14 cellular contexts compared by ENCODE assay signal in the genomic region with DNA sequence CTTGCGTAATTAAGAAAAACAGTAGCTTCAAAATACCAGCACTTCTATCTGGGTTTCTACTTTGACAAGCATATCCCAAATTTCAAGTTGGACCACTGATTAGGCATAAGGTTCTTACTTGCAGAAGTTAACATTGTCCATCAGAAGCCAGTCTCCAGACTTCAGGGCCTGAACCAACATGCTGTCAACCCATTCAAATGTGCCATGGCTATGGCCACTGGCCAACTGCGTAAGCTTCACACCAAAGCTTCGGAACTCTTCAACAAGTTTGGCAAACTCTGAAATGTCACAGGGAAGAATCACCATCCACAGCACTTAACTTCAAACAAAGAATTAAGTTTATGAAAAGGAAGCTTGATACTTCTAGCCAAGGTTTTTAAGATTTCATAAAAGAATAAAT.
DNase-seq lines count a peak whose midpoint lies in the region; ATAC-seq and TF ChIP-seq lines count a peak whose summit lies in the region.
"Had no signal": no experiment of that assay in that cellular context is flagged by ENCODE, and none has a peak within 500 bp of the region (broad histone marks: within the 10 kb centered on the region; RNA-seq: fewer than 3 reads in every experiment).

No MANE protein-coding gene starts in this region.

- no peaks in the 10 kb centered on the region for H3K9me3 ChIP-seq in right cardiac atrium (ENCODE audit: control insufficient read depth, low read length)
- H3K9me3 ChIP-seq: A549 had no signal

- DNase-seq in left ventricle myocardium superior (no peak), Right ventricle myocardium inferior (ENCODE audit: missing footprints) (no peak), brain microvascular endothelial cell (no peak), right cardiac atrium (peak; percentile 59 to 63 (median 59)), GM13977 (ENCODE audit: low spot score) (no peak)
- DNase-seq: CD4-positive, alpha-beta memory T cell; DMS153; DMS79; GDM1; H9 had no signal

- H3K4me3 ChIP-seq in brain microvascular endothelial cell (ENCODE audit: low read depth, low read length) (no peak overlapping the region), right cardiac atrium (ENCODE audit: low read length) (no peak overlapping the region)
- H3K4me3 ChIP-seq: A549 had no signal

- H3K27me3 ChIP-seq in brain microvascular endothelial cell (replicated peaks) (no peaks in the 10 kb centered on the region), right cardiac atrium (ENCODE audit: control insufficient read depth, insufficient read depth) (no peaks in the 10 kb centered on the region)

- TF ChIP-seq CTCF in brain microvascular endothelial cell (IDR thresholded peaks at IDR 0.05; ENCODE audit: low read depth, low read length, missing control alignments) (peak; percentile 0), GM13977 (IDR thresholded peaks at IDR 0.05; ENCODE audit: extremely low read depth, insufficient read depth, missing control alignments) (no peak)

- peaks cover 39% of the 10 kb centered on the region for H3K36me3 ChIP-seq in brain microvascular endothelial cell (replicated peaks)

- no peaks in the 10 kb centered on the region for H3K4me1 ChIP-seq in right cardiac atrium (ENCODE audit: control insufficient read depth, insufficient read depth, low read length)
- H3K4me1 ChIP-seq: A549 had no signal

- WGBS in right cardiac atrium: 75% methylated on average over 3 of the region's 3 CpGs

- no peak overlapping the region for H3K27ac ChIP-seq in brain microvascular endothelial cell
- H3K27ac ChIP-seq in right cardiac atrium (ENCODE audit: low read length): no peak overlapping the region
- H3K27ac ChIP-seq: A549, C4-2B had no signal

- ATAC-seq in left ventricle myocardium superior: peak; percentile 26
- ATAC-seq in Right ventricle myocardium inferior: no peak
- ATAC-seq in right cardiac atrium: peak; percentile 51 to 82
- no peak for ATAC-seq in GM19452 (IDR thresholded peaks at IDR 0.05; ENCODE audit: unreplicated experiment)
- ATAC-seq in HG03045 (IDR thresholded peaks at IDR 0.05; ENCODE audit: unreplicated experiment): no peak
- ATAC-seq: A549 had no signal

- in situ Hi-C loops in brain microvascular endothelial cell (cut with HindIII; ENCODE audit: low pct_ligation_motif_present, low sequenced_read_pairs): no loop called here
- in situ Hi-C loops in GM13977 (cut with MboI; ENCODE audit: low pct_unique_long_range_greater_than_20kb, low sequenced_read_pairs, unreplicated experiment): no loop called here

- intact Hi-C loops in left ventricle myocardium superior (cut with micrococcal nuclease): no loop called here
- intact Hi-C loops in Right ventricle myocardium inferior (cut with DNase I): no loop called here
- intact Hi-C loops in right cardiac atrium (cut with DNase I): no loop called here

Comparison
In these comparisons a context has a peak if more than half of its experiments do, and no peak if none do; other contexts are left out.
1. ATAC-seq: peak in left ventricle myocardium superior (single experiment) and right cardiac atrium (2 of 2); none in Right ventricle myocardium inferior (single experiment), GM19452 (single experiment) and HG03045 (single experiment).
2. DNase-seq: peak in right cardiac atrium (3 of 3); none in left ventricle myocardium superior (single experiment), Right ventricle myocardium inferior (single experiment), brain microvascular endothelial cell (single experiment) and GM13977 (single experiment).